In genomic region chr4:145552181-145552822, GRCh38 we compare ENCODE assay signal across 12 cellular contexts.
A peak's percentile ranks its signal among the peaks of the same experiment; 100 is the strongest.
DNase-seq lines count a peak whose midpoint lies in the region; ATAC-seq and TF ChIP-seq lines count a peak whose summit lies in the region.
"Had no signal": no experiment of that assay in that cellular context is flagged by ENCODE, and none has a peak within 500 bp of the region (broad histone marks: within the 10 kb centered on the region; RNA-seq: fewer than 3 reads in every experiment).

No MANE protein-coding gene starts in this region.

- no peaks in the 10 kb centered on the region for H3K27me3 ChIP-seq in SJCRH30
- H3K27me3 ChIP-seq: suprapubic skin had no signal

- no peak for DNase-seq in nephron progenitor cell
- DNase-seq in dermis blood vessel endothelial cell = no peak
- no peak for DNase-seq in SJCRH30
- no peak for DNase-seq in COLO829 (ENCODE audit: low spot score)
- DNase-seq: anterior cingulate cortex; DMS 273 treated with DMSO at 0.1 percent for 48 hours; stimulated activated CD4-positive, alpha-beta T cell treated with anti-CD3 and anti-CD28 coated beads, Interleukin-1b, Interleukin-23, amount 100 ng/mL, for 48 hours had no signal

- H3K27ac Mint-ChIP-seq in nephron progenitor cell = peak overlapping the region; percentile 3

- no peak overlapping the region for H3K4me3 ChIP-seq in SJCRH30
- H3K4me3 ChIP-seq: suprapubic skin had no signal

- no peaks in the 10 kb centered on the region for H3K9me3 ChIP-seq in SJCRH30 (replicated peaks)
- H3K9me3 ChIP-seq: suprapubic skin had no signal

- H3K36me3 Mint-ChIP-seq in nephron progenitor cell (ENCODE audit: low read depth) = peaks cover 92% of the 10 kb centered on the region
- H3K36me3 Mint-ChIP-seq: IgD-negative memory B cell had no signal

- H3K36me3 ChIP-seq in SJCRH30 = peaks cover 28% of the 10 kb centered on the region

- H3K4me3 Mint-ChIP-seq in nephron progenitor cell = no peak overlapping the region
- H3K4me3 Mint-ChIP-seq: IgD-negative memory B cell had no signal

- peaks cover 14% of the 10 kb centered on the region for H3K9me3 Mint-ChIP-seq in nephron progenitor cell
- H3K9me3 Mint-ChIP-seq: IgD-negative memory B cell had no signal

- H3K27ac ChIP-seq in SJCRH30 = no peak overlapping the region
- H3K27ac ChIP-seq: suprapubic skin had no signal

- H3K4me1 ChIP-seq in SJCRH30 = no peaks in the 10 kb centered on the region

- ATAC-seq in GM19043 (IDR thresholded peaks at IDR 0.05; ENCODE audit: low read depth, unreplicated experiment) (peak; percentile 85), GM21825 (IDR thresholded peaks at IDR 0.05; ENCODE audit: unreplicated experiment) (peak; percentile 82), HG03354 (IDR thresholded peaks at IDR 0.05; ENCODE audit: poor library complexity, severe bottlenecking, unreplicated experiment) (peak; percentile 84)

- TF ChIP-seq CTCF in nephron progenitor cell (IDR thresholded peaks at IDR 0.05) = no peak

- H3K27me3 Mint-ChIP-seq in nephron progenitor cell (ENCODE audit: low read depth, poor library complexity) = no peaks in the 10 kb centered on the region
- H3K27me3 Mint-ChIP-seq: IgD-negative memory B cell had no signal

- H3K4me1 Mint-ChIP-seq in nephron progenitor cell = no peaks in the 10 kb centered on the region
